32 cellular contexts compared by ENCODE assay signal in the genomic region with DNA sequence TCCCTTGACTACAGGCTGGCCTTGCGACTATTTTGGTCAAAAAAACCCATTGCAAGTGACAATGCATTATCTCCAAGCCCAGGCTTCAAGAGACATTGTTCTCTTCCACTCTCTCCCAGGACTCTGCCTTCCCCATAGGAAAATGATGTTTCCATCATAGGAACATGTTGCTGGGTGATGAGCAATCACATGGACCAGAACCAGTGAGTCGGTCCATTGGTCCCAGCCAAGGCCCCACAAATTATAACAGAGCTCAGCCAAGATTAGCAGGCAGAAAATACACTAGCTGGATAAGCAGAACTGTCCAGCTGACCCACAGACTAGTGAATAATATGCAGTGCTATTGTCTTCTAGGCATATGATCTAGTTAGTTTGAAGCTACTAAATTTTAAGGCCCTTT.
"Had no signal": no experiment of that assay in that cellular context is flagged by ENCODE, and none has a peak within 500 bp of the region (broad histone marks: within the 10 kb centered on the region; RNA-seq: fewer than 3 reads in every experiment).

No MANE protein-coding gene starts in this region.

- DNase-seq: activated CD4-positive, alpha-beta memory T cell treated with anti-CD3 and anti-CD28 coated beads, Interleukin-2, amount 10 ng/mL, durations not matched to agents 7 days and 5 days; activated CD4-positive, alpha-beta T cell treated with anti-CD3 and anti-CD28 coated beads for 1 hour; activated CD4-positive, alpha-beta T cell treated with anti-CD3 and anti-CD28 coated beads for 36 hours; activated CD4-positive, alpha-beta T cell treated with anti-CD3 and anti-CD28 coated beads for 48 hours; activated CD4-positive, alpha-beta T cell treated with anti-CD3 and anti-CD28 coated beads, Interleukin-2, amount 10 ng/mL, durations not matched to agents 7 days and 5 days; activated CD4-positive, alpha-beta T cell treated with anti-CD3 and anti-CD28 coated beads, Interleukin-2, amount 50 U/mL, for 48 hours; activated CD4-positive, CD25-positive, alpha-beta regulatory T cell; activated CD8-positive, alpha-beta memory T cell treated with anti-CD3 and anti-CD28 coated beads for 24 hours; activated CD8-positive, alpha-beta memory T cell treated with anti-CD3 and anti-CD28 coated beads, Interleukin-2, amount 10 ng/mL, durations not matched to agents 7 days and 5 days; activated CD8-positive, alpha-beta memory T cell treated with anti-CD3 and anti-CD28 coated beads, Interleukin-2, amount 50 U/mL, for 48 hours; activated CD8-positive, alpha-beta T cell treated with anti-CD3 and anti-CD28 coated beads, Interleukin-2, amount 10 ng/mL, durations not matched to agents 7 days and 5 days; activated effector memory CD4-positive, alpha-beta T cell treated with Interleukin-2 at 50 U/mL for 16 hours; activated gamma-delta T cell; activated naive CD4-positive, alpha-beta T cell treated with anti-CD3 and anti-CD28 coated beads, Interleukin-2, amount 10 ng/mL, durations not matched to agents 7 days and 5 days; activated naive CD4-positive, alpha-beta T cell treated with Interleukin-2 at 50 U/mL for 16 hours; activated naive CD8-positive, alpha-beta T cell treated with anti-CD3 and anti-CD28 coated beads, Interleukin-2, amount 10 ng/mL, durations not matched to agents 7 days and 5 days; activated naive CD8-positive, alpha-beta T cell treated with anti-CD3 and anti-CD28 coated beads, Interleukin-2, amount 50 U/mL, for 24 hours; activated T-cell treated with anti-CD3 and anti-CD28 coated beads, Interleukin-2, amount 50 U/mL, for 24 hours; activated T-cell treated with anti-CD3 and anti-CD28 coated beads, Interleukin-2, amount 50 U/mL, for 48 hours; amygdala; anterior cingulate cortex; body of pancreas; brain microvascular endothelial cell; caudate nucleus; cerebellar nuclear complex; T-helper 1 cell; T-helper 2 cell; T-helper 9 cell; WERI-Rb-1 had no signal

- H3K9me3 ChIP-seq: body of pancreas, breast epithelium had no signal

- ATAC-seq: activated CD4-positive, alpha-beta T cell treated with anti-CD3 and anti-CD28 coated beads for 36 hours; activated CD4-positive, CD25-positive, alpha-beta regulatory T cell treated with anti-CD3 and anti-CD28 coated beads, Interleukin-2, amount 50 U/mL, for 24 hours; activated CD8-positive, alpha-beta memory T cell treated with anti-CD3 and anti-CD28 coated beads, Interleukin-2, amount 10 ng/mL, durations not matched to agents 7 days and 5 days; activated CD8-positive, alpha-beta T cell treated with anti-CD3 and anti-CD28 coated beads, Interleukin-2, amount 10 ng/mL, durations not matched to agents 7 days and 5 days; activated naive CD8-positive, alpha-beta T cell treated with anti-CD3 and anti-CD28 coated beads, Interleukin-2, amount 50 U/mL, for 24 hours; body of pancreas; WTC11 had no signal

- H3K4me3 ChIP-seq: body of pancreas, breast epithelium had no signal

- H3K4me1 ChIP-seq: body of pancreas, breast epithelium had no signal

- H3K36me3 ChIP-seq: brain microvascular endothelial cell, breast epithelium, WERI-Rb-1 had no signal

- H3K27me3 ChIP-seq: body of pancreas, brain microvascular endothelial cell, breast epithelium had no signal

- H3K27ac ChIP-seq: body of pancreas, brain microvascular endothelial cell, breast epithelium, WERI-Rb-1 had no signal
